In the genomic region with DNA sequence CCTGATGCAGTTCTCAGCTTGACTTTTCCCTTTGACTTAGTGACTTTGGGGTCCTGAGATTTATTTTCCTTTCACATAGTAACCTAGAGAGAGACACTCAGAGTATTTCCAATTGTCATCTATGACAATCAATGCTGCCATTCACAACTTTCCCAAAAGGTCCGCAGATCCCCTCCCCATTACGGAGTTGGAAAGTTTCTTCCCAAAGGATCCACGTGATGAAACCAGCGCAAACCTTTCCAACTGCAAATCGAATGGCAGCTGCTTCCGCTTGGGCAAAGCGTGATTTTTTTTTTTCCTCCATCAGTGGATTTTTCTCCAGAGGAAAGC, we compare ENCODE assay signal across 2 cellular contexts.
TF ChIP-seq lines count a peak whose summit lies in the region.

No MANE protein-coding gene starts in this region.

TF ChIP-seq in A549, 52 proteins besides CTCF, POLR2A, EP300 and RAD21 (continued from another document):
- TF ChIP-seq, protein P1, sequence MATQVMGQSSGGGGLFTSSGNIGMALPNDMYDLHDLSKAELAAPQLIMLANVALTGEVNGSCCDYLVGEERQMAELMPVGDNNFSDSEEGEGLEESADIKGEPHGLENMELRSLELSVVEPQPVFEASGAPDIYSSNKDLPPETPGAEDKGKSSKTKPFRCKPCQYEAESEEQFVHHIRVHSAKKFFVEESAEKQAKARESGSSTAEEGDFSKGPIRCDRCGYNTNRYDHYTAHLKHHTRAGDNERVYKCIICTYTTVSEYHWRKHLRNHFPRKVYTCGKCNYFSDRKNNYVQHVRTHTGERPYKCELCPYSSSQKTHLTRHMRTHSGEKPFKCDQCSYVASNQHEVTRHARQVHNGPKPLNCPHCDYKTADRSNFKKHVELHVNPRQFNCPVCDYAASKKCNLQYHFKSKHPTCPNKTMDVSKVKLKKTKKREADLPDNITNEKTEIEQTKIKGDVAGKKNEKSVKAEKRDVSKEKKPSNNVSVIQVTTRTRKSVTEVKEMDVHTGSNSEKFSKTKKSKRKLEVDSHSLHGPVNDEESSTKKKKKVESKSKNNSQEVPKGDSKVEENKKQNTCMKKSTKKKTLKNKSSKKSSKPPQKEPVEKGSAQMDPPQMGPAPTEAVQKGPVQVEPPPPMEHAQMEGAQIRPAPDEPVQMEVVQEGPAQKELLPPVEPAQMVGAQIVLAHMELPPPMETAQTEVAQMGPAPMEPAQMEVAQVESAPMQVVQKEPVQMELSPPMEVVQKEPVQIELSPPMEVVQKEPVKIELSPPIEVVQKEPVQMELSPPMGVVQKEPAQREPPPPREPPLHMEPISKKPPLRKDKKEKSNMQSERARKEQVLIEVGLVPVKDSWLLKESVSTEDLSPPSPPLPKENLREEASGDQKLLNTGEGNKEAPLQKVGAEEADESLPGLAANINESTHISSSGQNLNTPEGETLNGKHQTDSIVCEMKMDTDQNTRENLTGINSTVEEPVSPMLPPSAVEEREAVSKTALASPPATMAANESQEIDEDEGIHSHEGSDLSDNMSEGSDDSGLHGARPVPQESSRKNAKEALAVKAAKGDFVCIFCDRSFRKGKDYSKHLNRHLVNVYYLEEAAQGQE (IDR thresholded peaks at IDR 0.05): no peak
- TF ChIP-seq FOSB (CRISPR knock-in tag; IDR thresholded peaks at IDR 0.05) (no peak), HOXA7 (CRISPR knock-in tag; IDR thresholded peaks at IDR 0.05) (no peak), BHLHE40 (IDR thresholded peaks at IDR 0.05; ENCODE audit: low read depth, low read length) (no peak), KDM1A (IDR thresholded peaks at IDR 0.05; ENCODE audit: low read depth) (no peak), NFE2L2 (conservative IDR thresholded peaks at IDR 0.05; ENCODE audit: low read length) (no peak), ZC3H11A (IDR thresholded peaks at IDR 0.05) (no peak)
- TF ChIP-seq, protein P2, sequence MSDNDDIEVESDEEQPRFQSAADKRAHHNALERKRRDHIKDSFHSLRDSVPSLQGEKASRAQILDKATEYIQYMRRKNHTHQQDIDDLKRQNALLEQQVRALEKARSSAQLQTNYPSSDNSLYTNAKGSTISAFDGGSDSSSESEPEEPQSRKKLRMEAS (IDR thresholded peaks at IDR 0.05): peak; percentile 48; the same call in 1 of the 2 replicates
- TF ChIP-seq, protein P3, sequence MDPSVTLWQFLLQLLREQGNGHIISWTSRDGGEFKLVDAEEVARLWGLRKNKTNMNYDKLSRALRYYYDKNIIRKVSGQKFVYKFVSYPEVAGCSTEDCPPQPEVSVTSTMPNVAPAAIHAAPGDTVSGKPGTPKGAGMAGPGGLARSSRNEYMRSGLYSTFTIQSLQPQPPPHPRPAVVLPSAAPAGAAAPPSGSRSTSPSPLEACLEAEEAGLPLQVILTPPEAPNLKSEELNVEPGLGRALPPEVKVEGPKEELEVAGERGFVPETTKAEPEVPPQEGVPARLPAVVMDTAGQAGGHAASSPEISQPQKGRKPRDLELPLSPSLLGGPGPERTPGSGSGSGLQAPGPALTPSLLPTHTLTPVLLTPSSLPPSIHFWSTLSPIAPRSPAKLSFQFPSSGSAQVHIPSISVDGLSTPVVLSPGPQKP (IDR thresholded peaks at IDR 0.05; ENCODE audit: low read depth, low read length): no peak
- TF ChIP-seq, protein P4, sequence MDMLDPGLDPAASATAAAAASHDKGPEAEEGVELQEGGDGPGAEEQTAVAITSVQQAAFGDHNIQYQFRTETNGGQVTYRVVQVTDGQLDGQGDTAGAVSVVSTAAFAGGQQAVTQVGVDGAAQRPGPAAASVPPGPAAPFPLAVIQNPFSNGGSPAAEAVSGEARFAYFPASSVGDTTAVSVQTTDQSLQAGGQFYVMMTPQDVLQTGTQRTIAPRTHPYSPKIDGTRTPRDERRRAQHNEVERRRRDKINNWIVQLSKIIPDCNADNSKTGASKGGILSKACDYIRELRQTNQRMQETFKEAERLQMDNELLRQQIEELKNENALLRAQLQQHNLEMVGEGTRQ (IDR thresholded peaks at IDR 0.05): peak; percentile 49

TF ChIP-seq in GM23338, 12 proteins besides CTCF, POLR2A, EP300 and RAD21 (continued from another document):
- TF ChIP-seq, protein P5, sequence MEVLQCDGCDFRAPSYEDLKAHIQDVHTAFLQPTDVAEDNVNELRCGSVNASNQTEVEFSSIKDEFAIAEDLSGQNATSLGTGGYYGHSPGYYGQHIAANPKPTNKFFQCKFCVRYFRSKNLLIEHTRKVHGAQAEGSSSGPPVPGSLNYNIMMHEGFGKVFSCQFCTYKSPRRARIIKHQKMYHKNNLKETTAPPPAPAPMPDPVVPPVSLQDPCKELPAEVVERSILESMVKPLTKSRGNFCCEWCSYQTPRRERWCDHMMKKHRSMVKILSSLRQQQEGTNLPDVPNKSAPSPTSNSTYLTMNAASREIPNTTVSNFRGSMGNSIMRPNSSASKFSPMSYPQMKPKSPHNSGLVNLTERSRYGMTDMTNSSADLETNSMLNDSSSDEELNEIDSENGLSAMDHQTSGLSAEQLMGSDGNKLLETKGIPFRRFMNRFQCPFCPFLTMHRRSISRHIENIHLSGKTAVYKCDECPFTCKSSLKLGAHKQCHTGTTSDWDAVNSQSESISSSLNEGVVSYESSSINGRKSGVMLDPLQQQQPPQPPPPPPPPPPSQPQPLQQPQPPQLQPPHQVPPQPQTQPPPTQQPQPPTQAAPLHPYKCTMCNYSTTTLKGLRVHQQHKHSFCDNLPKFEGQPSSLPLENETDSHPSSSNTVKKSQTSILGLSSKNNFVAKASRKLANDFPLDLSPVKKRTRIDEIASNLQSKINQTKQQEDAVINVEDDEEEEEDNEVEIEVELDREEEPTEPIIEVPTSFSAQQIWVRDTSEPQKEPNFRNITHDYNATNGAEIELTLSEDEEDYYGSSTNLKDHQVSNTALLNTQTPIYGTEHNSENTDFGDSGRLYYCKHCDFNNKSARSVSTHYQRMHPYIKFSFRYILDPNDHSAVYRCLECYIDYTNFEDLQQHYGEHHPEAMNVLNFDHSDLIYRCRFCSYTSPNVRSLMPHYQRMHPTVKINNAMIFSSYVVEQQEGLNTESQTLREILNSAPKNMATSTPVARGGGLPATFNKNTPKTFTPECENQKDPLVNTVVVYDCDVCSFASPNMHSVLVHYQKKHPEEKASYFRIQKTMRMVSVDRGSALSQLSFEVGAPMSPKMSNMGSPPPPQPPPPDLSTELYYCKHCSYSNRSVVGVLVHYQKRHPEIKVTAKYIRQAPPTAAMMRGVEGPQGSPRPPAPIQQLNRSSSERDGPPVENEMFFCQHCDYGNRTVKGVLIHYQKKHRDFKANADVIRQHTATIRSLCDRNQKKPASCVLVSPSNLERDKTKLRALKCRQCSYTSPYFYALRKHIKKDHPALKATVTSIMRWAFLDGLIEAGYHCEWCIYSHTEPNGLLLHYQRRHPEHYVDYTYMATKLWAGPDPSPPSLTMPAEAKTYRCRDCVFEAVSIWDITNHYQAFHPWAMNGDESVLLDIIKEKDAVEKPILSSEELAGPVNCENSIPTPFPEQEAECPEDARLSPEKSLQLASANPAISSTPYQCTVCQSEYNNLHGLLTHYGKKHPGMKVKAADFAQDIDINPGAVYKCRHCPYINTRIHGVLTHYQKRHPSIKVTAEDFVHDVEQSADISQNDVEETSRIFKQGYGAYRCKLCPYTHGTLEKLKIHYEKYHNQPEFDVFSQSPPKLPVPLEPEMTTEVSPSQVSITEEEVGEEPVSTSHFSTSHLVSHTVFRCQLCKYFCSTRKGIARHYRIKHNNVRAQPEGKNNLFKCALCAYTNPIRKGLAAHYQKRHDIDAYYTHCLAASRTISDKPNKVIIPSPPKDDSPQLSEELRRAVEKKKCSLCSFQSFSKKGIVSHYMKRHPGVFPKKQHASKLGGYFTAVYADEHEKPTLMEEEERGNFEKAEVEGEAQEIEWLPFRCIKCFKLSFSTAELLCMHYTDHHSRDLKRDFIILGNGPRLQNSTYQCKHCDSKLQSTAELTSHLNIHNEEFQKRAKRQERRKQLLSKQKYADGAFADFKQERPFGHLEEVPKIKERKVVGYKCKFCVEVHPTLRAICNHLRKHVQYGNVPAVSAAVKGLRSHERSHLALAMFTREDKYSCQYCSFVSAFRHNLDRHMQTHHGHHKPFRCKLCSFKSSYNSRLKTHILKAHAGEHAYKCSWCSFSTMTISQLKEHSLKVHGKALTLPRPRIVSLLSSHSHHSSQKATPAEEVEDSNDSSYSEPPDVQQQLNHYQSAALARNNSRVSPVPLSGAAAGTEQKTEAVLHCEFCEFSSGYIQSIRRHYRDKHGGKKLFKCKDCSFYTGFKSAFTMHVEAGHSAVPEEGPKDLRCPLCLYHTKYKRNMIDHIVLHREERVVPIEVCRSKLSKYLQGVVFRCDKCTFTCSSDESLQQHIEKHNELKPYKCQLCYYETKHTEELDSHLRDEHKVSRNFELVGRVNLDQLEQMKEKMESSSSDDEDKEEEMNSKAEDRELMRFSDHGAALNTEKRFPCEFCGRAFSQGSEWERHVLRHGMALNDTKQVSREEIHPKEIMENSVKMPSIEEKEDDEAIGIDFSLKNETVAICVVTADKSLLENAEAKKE (CRISPR knock-in tag; IDR thresholded peaks at IDR 0.05): no peak
- TF ChIP-seq JUNB (IDR thresholded peaks at IDR 0.05; ENCODE audit: unreplicated experiment): no peak
- no peak for TF ChIP-seq POLR2AphosphoS5 (IDR thresholded peaks at IDR 0.05; ENCODE audit: low read depth)
- no peak for TF ChIP-seq NANOG (IDR thresholded peaks at IDR 0.05; ENCODE audit: borderline replicate concordance)
- TF ChIP-seq ZNF114 (CRISPR knock-in tag; IDR thresholded peaks at IDR 0.05): no peak
- no peak for TF ChIP-seq CREB1 (CRISPR knock-in tag; IDR thresholded peaks at IDR 0.05; ENCODE audit: low read depth)
